ENCODE assay signal across 8 cellular contexts in genomic region chr9:21812945-21813568, GRCh38. TPM values are rescaled to one million over a fixed set of nuclear protein-coding genes. Genes with fewer than 3 reads are reported as not detected.
DNase-seq lines count a peak whose midpoint lies in the region; ATAC-seq and TF ChIP-seq lines count a peak whose summit lies in the region.

No MANE protein-coding gene starts in this region.

- H3K27me3 Mint-ChIP-seq in brain, result no peaks in the 10 kb centered on the region

- H3K4me3 Mint-ChIP-seq in brain, result no peak overlapping the region

- H3K4me1 ChIP-seq in GM23248 (ENCODE audit: insufficient read depth), result peaks cover 50% of the 10 kb centered on the region
- peaks cover 6% of the 10 kb centered on the region; the same call in 1 of the 2 replicates for H3K4me1 ChIP-seq in MM.1S (ENCODE audit: low read length)

- H3K36me3 ChIP-seq in GM23248 (ENCODE audit: low read depth) (peaks cover 19% of the 10 kb centered on the region), MM.1S (replicated peaks; ENCODE audit: insufficient read depth, low read length) (peaks cover 5% of the 10 kb centered on the region)

- no peaks in the 10 kb centered on the region for H3K27me3 ChIP-seq in GM23248 (replicated peaks; ENCODE audit: insufficient read depth)
- H3K27me3 ChIP-seq in MM.1S (replicated peaks; ENCODE audit: insufficient read depth, low read length), result no peaks in the 10 kb centered on the region

- no peak overlapping the region for H3K9ac ChIP-seq in GM23248
- H3K9ac ChIP-seq in MM.1S (ENCODE audit: low read length), result no peak overlapping the region

- H3K4me3 ChIP-seq in GM23248 (no peak overlapping the region), MM.1S (ENCODE audit: low read length) (no peak overlapping the region)

- DNase-seq in GM04504 (ENCODE audit: low read depth) (peak; percentile 43), GM23248 (peak; percentile 81), MM.1S (peak; percentile 54), T-helper 9 cell (peak; percentile 64), islet precursor cell (peak; percentile 83)
- DNase-seq in stimulated activated CD4-positive, alpha-beta T cell treated with anti-CD3 and anti-CD28 coated beads, Interleukin-1b, Interleukin-23, amount 100 ng/mL, for 24 hours (ENCODE audit: low read depth in 4 of 4, low spot score in 1 of 4), result peak; percentile 25 to 52 (median 38)

- H3K79me2 ChIP-seq in GM23248 (ENCODE audit: insufficient read depth), result peaks cover 81% of the 10 kb centered on the region
- H3K79me2 ChIP-seq in MM.1S (ENCODE audit: low read length), result peaks cover 66% of the 10 kb centered on the region

- TF ChIP-seq CTCF in MM.1S (IDR thresholded peaks at IDR 0.05; ENCODE audit: low read length) (peak; percentile 71), brain (conservative IDR thresholded peaks at IDR 0.05) (peak; percentile 77 to 86)

- H3K9me2 ChIP-seq in GM23248 (ENCODE audit: insufficient read depth), result no peaks in the 10 kb centered on the region
- H3K9me2 ChIP-seq in MM.1S (replicated peaks; ENCODE audit: insufficient read depth, low read length), result no peaks in the 10 kb centered on the region

- H3F3A ChIP-seq in GM23248 (ENCODE audit: insufficient read depth), result peaks cover 83% of the 10 kb centered on the region
- H3F3A ChIP-seq in MM.1S (ENCODE audit: insufficient read depth, low read length), result no peaks in the 10 kb centered on the region

- H2AFZ ChIP-seq in GM23248 (no peak overlapping the region), MM.1S (ENCODE audit: low read length) (no peak overlapping the region)

- WGBS in GM23248 (ENCODE audit: low coverage in 1 of 2, low lambda C conversion rate in 2 of 2, missing lambda C conversion rate in 2 of 2), 2 experiments, result 59 to 62% methylated on average over 5 of the region's 5 CpGs

- peaks cover 0 to 3% (median 0%) of the 10 kb centered on the region in 5 experiments for H3K9me3 Mint-ChIP-seq in brain

- H3K9me3 ChIP-seq in GM23248 (ENCODE audit: low read depth) (no peaks in the 10 kb centered on the region), MM.1S (replicated peaks; ENCODE audit: insufficient read depth, low read length) (no peaks in the 10 kb centered on the region)

- no peak for ATAC-seq in HG03565 (IDR thresholded peaks at IDR 0.05; ENCODE audit: unreplicated experiment)

- peaks cover 15% of the 10 kb centered on the region for H3K4me1 Mint-ChIP-seq in brain

- H3K27ac ChIP-seq in GM23248, result peak overlapping the region; percentile 67
- H3K27ac ChIP-seq in MM.1S (ENCODE audit: low read length), result no peak overlapping the region; the same call in 1 of the 2 replicates

- H3K4me2 ChIP-seq in GM23248 (ENCODE audit: unreplicated experiment) (no peak overlapping the region), MM.1S (ENCODE audit: low read depth, low read length) (peak overlapping the region; percentile 9; the same call in 1 of the 2 replicates)

- H4K20me1 ChIP-seq in GM23248 (ENCODE audit: insufficient read depth) (no peaks in the 10 kb centered on the region), MM.1S (ENCODE audit: insufficient read depth, low read length) (no peaks in the 10 kb centered on the region)

- peak overlapping the region in 1 of 5 experiments; percentile 56 for H3K27ac Mint-ChIP-seq in brain

- peaks cover 50% of the 10 kb centered on the region for H3K36me3 Mint-ChIP-seq in brain

- in situ Hi-C loops in GM23248 (cut with MboI), result loop anchor here (10.0 to 25.0 kb wide), 3 partner anchors 192 to 632 kb away; partner anchors contain the start of genes CDKN2B and DMRTA1

RNA-seq across cellular contexts. Expression of gene MTAP, which starts 10.6 kb away (rescaled TPM):
- 26.7 and 29.8 TPM in 2 replicates for total RNA-seq in GM23248 (2014; rRNA removed; shearing (Covaris generic))
- 44.8 and 47.8 TPM in 2 replicates for polyA plus RNA-seq in GM23248 (2016; fragmentation: Nextera tagmentation; extraction: Ambion mirVana)
- 16.8 TPM for polyA plus RNA-seq in brain (ENCODE audit: insufficient read depth, low read depth, low replicate concordance)
